Comparison of ENCODE assay signal across 12 cellular contexts in the genomic region with DNA sequence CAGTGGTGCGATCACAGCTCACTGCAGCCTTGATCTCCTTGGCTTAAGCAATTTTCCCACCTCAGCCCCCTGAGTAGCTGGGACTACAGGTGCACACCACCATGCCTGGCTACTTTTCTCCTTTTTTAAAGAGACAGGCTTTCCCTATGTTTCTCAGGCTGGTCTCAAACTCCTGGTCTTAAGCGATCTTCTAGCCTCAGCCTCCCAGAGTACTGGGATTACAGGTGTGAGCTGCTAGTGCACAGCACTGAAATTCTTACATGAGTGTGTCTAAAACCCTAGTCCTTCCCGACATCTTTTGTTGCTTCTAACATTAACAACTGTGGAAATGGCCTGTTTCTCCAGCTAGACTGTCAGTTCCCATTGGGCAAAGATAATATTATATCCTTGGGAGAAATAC. TPM values are rescaled to one million over a fixed set of nuclear protein-coding genes. Genes with fewer than 3 reads are reported as not detected.
DNase-seq lines count a peak whose midpoint lies in the region; ATAC-seq and TF ChIP-seq lines count a peak whose summit lies in the region.
"Had no signal": no experiment of that assay in that cellular context is flagged by ENCODE, and none has a peak within 500 bp of the region (broad histone marks: within the 10 kb centered on the region; RNA-seq: fewer than 3 reads in every experiment).

No MANE protein-coding gene starts in this region.

- intact Hi-C loops in activated CD4-positive, alpha-beta T cell treated with anti-CD3 and anti-CD28 coated beads, Interleukin-2, amount 10 ng/mL, durations not matched to agents 24 days and 14 days (cut with micrococcal nuclease), result loop anchor here (5.0 kb wide), 3 partner anchors 298 to 483 kb away; partner anchors contain the start of gene PELI1
- intact Hi-C loops in OCI-LY7 (cut with micrococcal nuclease; ENCODE audit: unreplicated experiment), result loop anchor here (5.0 kb wide), 1 partner anchor 257 kb away; the partner anchor contains the start of genes MDH1 and WDPCP

- H3K4me2 ChIP-seq in OCI-LY7 (ENCODE audit: low read length) (peak overlapping the region; percentile 92), hepatocyte (peak overlapping the region; percentile 74), trophoblast cell (ENCODE audit: low read length) (peak overlapping the region; percentile 60)

- H3K27ac ChIP-seq in OCI-LY7 (ENCODE audit: low read depth, low read length, poor library complexity, severe bottlenecking) (no peak overlapping the region), hepatocyte (peak overlapping the region; percentile 97), trophoblast cell (ENCODE audit: low read depth, low read length) (no peak overlapping the region)
- H3K27ac ChIP-seq: esophagus muscularis mucosa, suprapubic skin had no signal

- POLR2A ChIA-PET in OCI-LY7 (lab: Charles Lee), result interaction anchor here (0.6 to 3.3 kb wide), 5 partner anchors 12 to 42 kb away, joined by 3 to 22 read pairs (median 7); no protein-coding TSS in a partner anchor

- H3K79me2 ChIP-seq in OCI-LY7 (ENCODE audit: insufficient read depth, low read depth, low read length) (peaks cover 78% of the 10 kb centered on the region), hepatocyte (peaks cover 72% of the 10 kb centered on the region), trophoblast cell (ENCODE audit: control insufficient read depth, insufficient read depth, low read length, poor library complexity) (peaks cover 26% of the 10 kb centered on the region)

- H3K36me3 ChIP-seq in OCI-LY7 (ENCODE audit: insufficient read depth, low read length), result peaks cover 48% of the 10 kb centered on the region
- H3K36me3 ChIP-seq in hepatocyte (replicated peaks; ENCODE audit: insufficient read depth, low read depth), result no peaks in the 10 kb centered on the region
- no peaks in the 10 kb centered on the region for H3K36me3 ChIP-seq in trophoblast cell (ENCODE audit: control insufficient read depth in 1 of 2, insufficient read depth in 2 of 2, low read length in 2 of 2)
- H3K36me3 ChIP-seq: esophagus muscularis mucosa, suprapubic skin had no signal

- TF ChIP-seq CTCF in OCI-LY7 (conservative IDR thresholded peaks at IDR 0.05; ENCODE audit: low read length), result no peak
- TF ChIP-seq CTCF in hepatocyte (IDR thresholded peaks at IDR 0.05; ENCODE audit: poor library complexity), result no peak

- H2AK5ac ChIP-seq in trophoblast cell (ENCODE audit: low read length), result no peak overlapping the region

- H3K9me3 Mint-ChIP-seq in activated CD4-positive, alpha-beta T cell treated with anti-CD3 and anti-CD28 coated beads, Interleukin-2, amount 10 ng/mL, durations not matched to agents 24 days and 14 days, result peaks cover 5% of the 10 kb centered on the region

- H3K9me2 ChIP-seq in OCI-LY7 (ENCODE audit: insufficient read depth, low read length), result no peaks in the 10 kb centered on the region
- H3K9me2 ChIP-seq in hepatocyte (replicated peaks; ENCODE audit: insufficient read depth), result no peaks in the 10 kb centered on the region

- ATAC-seq in HG03571 (IDR thresholded peaks at IDR 0.05; ENCODE audit: unreplicated experiment), result no peak

- H3K9me3 ChIP-seq in OCI-LY7 (ENCODE audit: low read length) (no peaks in the 10 kb centered on the region), hepatocyte (ENCODE audit: low read depth) (no peaks in the 10 kb centered on the region), trophoblast cell (ENCODE audit: insufficient read depth, low read depth, low read length) (no peaks in the 10 kb centered on the region)
- H3K9me3 ChIP-seq: esophagus muscularis mucosa, suprapubic skin had no signal

- H4K12ac ChIP-seq in trophoblast cell (ENCODE audit: low read depth, low read length), result no peak overlapping the region

- H2AFZ ChIP-seq in OCI-LY7 (ENCODE audit: low read length), result no peak overlapping the region
- H2AFZ ChIP-seq in hepatocyte, result no peak overlapping the region
- H2AFZ ChIP-seq in trophoblast cell (ENCODE audit: insufficient read depth, low read length, poor library complexity), result no peak overlapping the region

- no peak overlapping the region for H3K14ac ChIP-seq in trophoblast cell (ENCODE audit: low read length)

- no TSS peak for BruUV-seq in OCI-LY7 (replicated peaks; lab: Mats Ljungman, UMichigan)

- no peak overlapping the region for H2BK5ac ChIP-seq in trophoblast cell (ENCODE audit: low read depth, low read length, poor library complexity)

- whole genome bisulfite sequencing in hepatocyte (ENCODE audit: low lambda C conversion rate, missing lambda C conversion rate), result 62% methylated on average over 3 of the region's 3 CpGs
- WGBS in trophoblast cell (ENCODE audit: extremely low coverage, insufficient coverage, insufficient read length), result no CpG with 5 or more reads among the region's 3 CpGs

- no peak overlapping the region for H2BK120ac ChIP-seq in trophoblast cell (ENCODE audit: insufficient read depth, low read length, poor library complexity)

- H4K91ac ChIP-seq in trophoblast cell (ENCODE audit: low read depth, low read length), result no peak overlapping the region

- H3K4ac ChIP-seq in trophoblast cell (ENCODE audit: low read depth, low read length), result peak overlapping the region; percentile 84

- no peak overlapping the region for H3K27ac Mint-ChIP-seq in activated CD4-positive, alpha-beta T cell treated with anti-CD3 and anti-CD28 coated beads, Interleukin-2, amount 10 ng/mL, durations not matched to agents 24 days and 14 days

- H3K79me1 ChIP-seq in trophoblast cell (ENCODE audit: low read length), result peaks cover 24% of the 10 kb centered on the region

- no peak overlapping the region for H2BK12ac ChIP-seq in trophoblast cell (ENCODE audit: low read length)

- CTCF ChIA-PET in OCI-LY7 (lab: Charles Lee; ENCODE audit: unreplicated experiment), result no interaction called here

- H3K4me3 ChIP-seq in OCI-LY7 (ENCODE audit: low read depth, low read length, poor library complexity, severe bottlenecking) (no peak overlapping the region), hepatocyte (peak overlapping the region; percentile 59), trophoblast cell (ENCODE audit: low read depth, low read length) (no peak overlapping the region)

- H3K9ac ChIP-seq in trophoblast cell (ENCODE audit: low read length), result no peak overlapping the region

- no peak for DNase-seq in activated CD4-positive, alpha-beta T cell treated with anti-CD3 and anti-CD28 coated beads, Interleukin-2, amount 10 ng/mL, durations not matched to agents 24 days and 14 days
- no peak for DNase-seq in activated CD4-positive, alpha-beta T cell treated with anti-CD3 and anti-CD28 coated beads for 48 hours
- DNase-seq in OCI-LY7 (ENCODE audit: low spot score), result no peak
- DNase-seq in hepatocyte (ENCODE audit: low spot score), result no peak
- no peak for DNase-seq in trophoblast cell
- DNase-seq in 8988T, result no peak
- DNase-seq in NCI-H510A treated with DMSO at 0.1 percent for 48 hours (lab: John Stamatoyannopoulos, UW), result no peak
- DNase-seq: NCI-H2171, T1000 had no signal

- H4K20me1 ChIP-seq in OCI-LY7 (ENCODE audit: insufficient read depth, low read length) (peaks cover 34% of the 10 kb centered on the region), hepatocyte (ENCODE audit: insufficient read depth, poor library complexity, severe bottlenecking) (peaks cover 12% of the 10 kb centered on the region)

- H3K18ac ChIP-seq in trophoblast cell (ENCODE audit: low read length), result no peak overlapping the region

- H3K27me3 ChIP-seq in hepatocyte (no peaks in the 10 kb centered on the region), trophoblast cell (ENCODE audit: insufficient read depth, low read length) (no peaks in the 10 kb centered on the region)
- H3K27me3 ChIP-seq: esophagus muscularis mucosa, suprapubic skin had no signal

- peaks cover 58% of the 10 kb centered on the region for H3K4me1 Mint-ChIP-seq in activated CD4-positive, alpha-beta T cell treated with anti-CD3 and anti-CD28 coated beads, Interleukin-2, amount 10 ng/mL, durations not matched to agents 24 days and 14 days

- no peak overlapping the region for H3K23ac ChIP-seq in trophoblast cell (ENCODE audit: low read length)

- no peak overlapping the region for H4K8ac ChIP-seq in trophoblast cell (ENCODE audit: low read depth, low read length)

- H3K4me1 ChIP-seq in OCI-LY7 (ENCODE audit: insufficient read depth, low read length, poor library complexity, severe bottlenecking), result peaks cover 31% of the 10 kb centered on the region
- peaks cover 40% of the 10 kb centered on the region for H3K4me1 ChIP-seq in hepatocyte (ENCODE audit: insufficient read depth)
- H3K4me1 ChIP-seq in trophoblast cell (ENCODE audit: control insufficient read depth in 1 of 2, insufficient read depth in 2 of 2, low read length in 2 of 2), result peaks cover 9 to 22% of the 10 kb centered on the region in 2 experiments

- peak overlapping the region; percentile 80 for H3K4me3 Mint-ChIP-seq in activated CD4-positive, alpha-beta T cell treated with anti-CD3 and anti-CD28 coated beads, Interleukin-2, amount 10 ng/mL, durations not matched to agents 24 days and 14 days

- H3K27me3 Mint-ChIP-seq in activated CD4-positive, alpha-beta T cell treated with anti-CD3 and anti-CD28 coated beads, Interleukin-2, amount 10 ng/mL, durations not matched to agents 24 days and 14 days, result no peaks in the 10 kb centered on the region

- H3K36me3 Mint-ChIP-seq in activated CD4-positive, alpha-beta T cell treated with anti-CD3 and anti-CD28 coated beads, Interleukin-2, amount 10 ng/mL, durations not matched to agents 24 days and 14 days (ENCODE audit: low read depth), result peaks cover 37% of the 10 kb centered on the region

RNA-seq across cellular contexts. Expression of gene UGP2, which starts 2.9 kb away (rescaled TPM):
- total RNA-seq in activated CD4-positive, alpha-beta T cell treated with anti-CD3 and anti-CD28 coated beads, Interleukin-2, amount 10 ng/mL, durations not matched to agents 24 days and 14 days, result 66.3 and 66.5 TPM in 2 replicates
- total RNA-seq in OCI-LY7 (2014; rRNA removed; shearing (Covaris generic)), result 53.7 and 56.9 TPM in 2 replicates
- 71.4 and 91.4 TPM in 2 replicates for total RNA-seq in OCI-LY7 (2022)
- 273 and 291 TPM in 2 replicates for total RNA-seq in hepatocyte
- 322 and 338 TPM in 2 replicates for polyA plus RNA-seq in hepatocyte
- polyA plus RNA-seq in trophoblast cell (2013), result 187 and 206 TPM in 2 replicates
